8 cellular contexts compared by ENCODE assay signal in genomic region chr9:96777539-96777864, GRCh38. TPM values are rescaled to one million over a fixed set of nuclear protein-coding genes. Genes with fewer than 3 reads are reported as not detected.
DNase-seq lines count a peak whose midpoint lies in the region; ATAC-seq and TF ChIP-seq lines count a peak whose summit lies in the region.

No MANE protein-coding gene starts in this region.

- H3K36me3 ChIP-seq in RWPE2 (ENCODE audit: low read depth): peaks cover 31% of the 10 kb centered on the region
- H3K36me3 ChIP-seq in skeletal muscle tissue (ENCODE audit: control insufficient read depth in 3 of 3, insufficient read depth in 3 of 3, low read length in 3 of 3): peaks cover 21 to 34% (median 26%) of the 10 kb centered on the region in 3 donors

- no peaks in the 10 kb centered on the region for H3K27me3 ChIP-seq in RWPE2 (ENCODE audit: insufficient read depth, poor library complexity, severe bottlenecking)
- H3K27me3 ChIP-seq in skeletal muscle tissue (ENCODE audit: control insufficient read depth in 3 of 3, insufficient read depth in 3 of 3, low read length in 3 of 3): no peaks in the 10 kb centered on the region

- no peaks in the 10 kb centered on the region for H3K27me3 Mint-ChIP-seq in activated T-cell treated with anti-CD3 and anti-CD28 coated beads, Interleukin-2, amount 50 U/mL, for 24 hours

- peak overlapping the region; percentile 74 for H3K4me3 ChIP-seq in RWPE2 (ENCODE audit: severe bottlenecking)
- H3K4me3 ChIP-seq in fibroblast of the aortic adventitia (ENCODE audit: low read depth, low read length): peak overlapping the region; percentile 89
- H3K4me3 ChIP-seq in skeletal muscle tissue (ENCODE audit: low read length in 3 of 3): peak overlapping the region; percentile 79 to 94 (median 89)

- H3K4me3 Mint-ChIP-seq in activated T-cell treated with anti-CD3 and anti-CD28 coated beads, Interleukin-2, amount 50 U/mL, for 24 hours: peak overlapping the region; percentile 99

- no peak; the same call in 2 of the 3 replicates for ATAC-seq in RWPE2 (ENCODE audit: low read depth)

- H3K9ac ChIP-seq in skeletal muscle tissue (ENCODE audit: low read depth in 1 of 3, low read length in 3 of 3): peak overlapping the region; percentile 75 to 94 (median 91)

- peaks cover 10% of the 10 kb centered on the region for H3K4me1 ChIP-seq in RWPE2 (ENCODE audit: insufficient read depth, poor library complexity, severe bottlenecking)
- peaks cover 5 to 13% (median 6%) of the 10 kb centered on the region in 3 donors for H3K4me1 ChIP-seq in skeletal muscle tissue (ENCODE audit: control insufficient read depth in 3 of 3, insufficient read depth in 3 of 3, low read length in 3 of 3)

- H3K27ac ChIP-seq in RWPE2 (ENCODE audit: poor library complexity, severe bottlenecking): no peak overlapping the region
- H3K27ac ChIP-seq in skeletal muscle tissue (ENCODE audit: low read depth, low read length): peak overlapping the region; percentile 83

- peak overlapping the region; percentile 95 for H3K27ac Mint-ChIP-seq in activated T-cell treated with anti-CD3 and anti-CD28 coated beads, Interleukin-2, amount 50 U/mL, for 24 hours

- no peak for TF ChIP-seq CTCF in RWPE2 (IDR thresholded peaks at IDR 0.05; ENCODE audit: poor library complexity, severe bottlenecking)
- TF ChIP-seq CTCF in fibroblast of the aortic adventitia (IDR thresholded peaks at IDR 0.05; ENCODE audit: insufficient read depth, low read length): no peak

- H3K9me3 Mint-ChIP-seq in activated T-cell treated with anti-CD3 and anti-CD28 coated beads, Interleukin-2, amount 50 U/mL, for 24 hours: peaks cover 24% of the 10 kb centered on the region

- peaks cover 69% of the 10 kb centered on the region for H3K36me3 Mint-ChIP-seq in activated T-cell treated with anti-CD3 and anti-CD28 coated beads, Interleukin-2, amount 50 U/mL, for 24 hours (ENCODE audit: low read depth)

- DNase-seq in activated T-cell treated with anti-CD3 and anti-CD28 coated beads, Interleukin-2, amount 50 U/mL, for 24 hours: no peak
- no peak for DNase-seq in activated T-cell treated with anti-CD3 and anti-CD28 coated beads, Interleukin-2, amount 50 U/mL, for 48 hours
- DNase-seq in RWPE2 (ENCODE audit: low spot score) (no peak), fibroblast of the aortic adventitia (ENCODE audit: low read depth) (no peak), HK-2 (ENCODE audit: unreplicated experiment) (no peak), cerebellar cortex (ENCODE audit: low spot score) (no peak)
- DNase-seq in stimulated activated CD4-positive, alpha-beta T cell treated with anti-CD3 and anti-CD28 coated beads, Interleukin-1b, Interleukin-23, amount 100 ng/mL, for 48 hours: no peak

- peaks cover 41% of the 10 kb centered on the region for H3K4me1 Mint-ChIP-seq in activated T-cell treated with anti-CD3 and anti-CD28 coated beads, Interleukin-2, amount 50 U/mL, for 24 hours (ENCODE audit: low read depth)

- H3K9me3 ChIP-seq in RWPE2 (ENCODE audit: severe bottlenecking) (peaks cover 2% of the 10 kb centered on the region), skeletal muscle tissue (ENCODE audit: control insufficient read depth in 3 of 3, low read length in 3 of 3) (no peaks in the 10 kb centered on the region)

RNA-seq across cellular contexts. Expression of gene ZNF510, which starts 0.4 kb away (rescaled TPM):
- total RNA-seq in fibroblast of the aortic adventitia (ENCODE audit: low replicate concordance) (7.0 and 16.5 TPM in 2 replicates), skeletal muscle tissue (12.0 TPM)
